Comparison of ENCODE assay signal across 26 cellular contexts in genomic region chr2:62958206-62958605, GRCh38.
"Had no signal": no experiment of that assay in that cellular context is flagged by ENCODE, and none has a peak within 500 bp of the region (broad histone marks: within the 10 kb centered on the region; RNA-seq: fewer than 3 reads in every experiment).

No MANE protein-coding gene starts in this region.

- H3K36me3 ChIP-seq: thoracic aorta, thyroid gland, uterus had no signal

- H3K27me3 ChIP-seq: stomach, suprapubic skin, testis, thyroid gland, tibial artery, tibial nerve, transverse colon, upper lobe of left lung, upper lobe of right lung, uterus, vagina had no signal

- ATAC-seq: stimulated activated effector memory CD8-positive, alpha-beta T cell treated with anti-CD3 and anti-CD28 coated beads, Interleukin-12 subunit alpha, Interleukin-12 subunit beta, amount 100 ng/mL, for 72 hours; stimulated activated memory B cell treated with anti-CD40 and anti-IgM and Interleukin-4, amounts not matched to agents 10 μg/mL and 1 μg/mL and 100 μg/mL, for 72 hours; stimulated activated naive B cell treated with anti-CD40 and anti-IgM and Interleukin-4, amounts not matched to agents 10 μg/mL and 1 μg/mL and 100 μg/mL, for 72 hours; stimulated activated naive CD8-positive, alpha-beta T cell treated with anti-CD3 and anti-CD28 coated beads, Interleukin-15, amount 100 ng/mL, for 72 hours; stimulated activated naive CD8-positive, alpha-beta T cell treated with anti-CD3 and anti-CD28 coated beads, Interleukin-15, Interleukin-2, amounts not matched to agents 100 U/mL and 50 U/mL, for 24 hours; upper lobe of right lung had no signal

- H3K9me3 ChIP-seq: stomach, suprapubic skin, testis, thoracic aorta, thyroid gland, tibial artery, tibial nerve, transverse colon, upper lobe of left lung, upper lobe of right lung, uterus, vagina had no signal

- DNase-seq: stimulated activated CD4-positive, alpha-beta T cell treated with anti-CD3 and anti-CD28 coated beads, Interleukin-2, amount 100 ng/mL, for 48 hours; stimulated activated CD4-positive, alpha-beta T cell treated with anti-CD3 and anti-CD28 coated beads, Interleukin-4, amount 100 ng/mL, for 1 hour; stimulated activated CD4-positive, alpha-beta T cell treated with anti-CD3 and anti-CD28 coated beads, Interleukin-4, amount 100 ng/mL, for 24 hours; stimulated activated CD4-positive, alpha-beta T cell treated with anti-CD3 and anti-CD28 coated beads, Interleukin-4, amount 100 ng/mL, for 4 hours; stimulated activated CD8-positive, alpha-beta memory T cell treated with anti-CD3 and anti-CD28 coated beads, Interleukin-4, amount 100 ng/mL, for 48 hours; stimulated activated naive B cell treated with anti-CD40 and anti-IgM and Interleukin-4, amounts not matched to agents 10 μg/mL and 1 μg/mL and 100 μg/mL, for 72 hours; stimulated activated naive CD4-positive, alpha-beta T cell; stimulated activated naive CD4-positive, alpha-beta T cell treated with Interleukin-2 at 50 U/mL for 16 hours; stimulated activated naive CD8-positive, alpha-beta T cell treated with anti-CD3 and anti-CD28 coated beads, Interleukin-15, amount 100 ng/mL, for 72 hours; stimulated activated naive CD8-positive, alpha-beta T cell treated with anti-CD3 and anti-CD28 coated beads, Interleukin-15, Interleukin-2, amounts not matched to agents 100 U/mL and 50 U/mL, for 24 hours; stomach; substantia nigra; testis; thyroid gland; tibial artery; transverse colon; upper lobe of left lung; upper lobe of right lung; uterus had no signal

- FAIRE-seq: urothelium cell line had no signal

- H3K27ac ChIP-seq: stomach, suprapubic skin, testis, thoracic aorta, thyroid gland, tibial artery, tibial nerve, transverse colon, upper lobe of left lung, upper lobe of right lung, uterus, vagina had no signal

- H3K4me1 ChIP-seq: stomach, suprapubic skin, testis, thyroid gland, tibial artery, tibial nerve, transverse colon, upper lobe of left lung, upper lobe of right lung, uterus, vagina had no signal

- H3K4me3 ChIP-seq: stomach, suprapubic skin, testis, thoracic aorta, thyroid gland, tibial artery, tibial nerve, transverse colon, upper lobe of left lung, upper lobe of right lung, uterus, vagina had no signal
